In the genomic region with DNA sequence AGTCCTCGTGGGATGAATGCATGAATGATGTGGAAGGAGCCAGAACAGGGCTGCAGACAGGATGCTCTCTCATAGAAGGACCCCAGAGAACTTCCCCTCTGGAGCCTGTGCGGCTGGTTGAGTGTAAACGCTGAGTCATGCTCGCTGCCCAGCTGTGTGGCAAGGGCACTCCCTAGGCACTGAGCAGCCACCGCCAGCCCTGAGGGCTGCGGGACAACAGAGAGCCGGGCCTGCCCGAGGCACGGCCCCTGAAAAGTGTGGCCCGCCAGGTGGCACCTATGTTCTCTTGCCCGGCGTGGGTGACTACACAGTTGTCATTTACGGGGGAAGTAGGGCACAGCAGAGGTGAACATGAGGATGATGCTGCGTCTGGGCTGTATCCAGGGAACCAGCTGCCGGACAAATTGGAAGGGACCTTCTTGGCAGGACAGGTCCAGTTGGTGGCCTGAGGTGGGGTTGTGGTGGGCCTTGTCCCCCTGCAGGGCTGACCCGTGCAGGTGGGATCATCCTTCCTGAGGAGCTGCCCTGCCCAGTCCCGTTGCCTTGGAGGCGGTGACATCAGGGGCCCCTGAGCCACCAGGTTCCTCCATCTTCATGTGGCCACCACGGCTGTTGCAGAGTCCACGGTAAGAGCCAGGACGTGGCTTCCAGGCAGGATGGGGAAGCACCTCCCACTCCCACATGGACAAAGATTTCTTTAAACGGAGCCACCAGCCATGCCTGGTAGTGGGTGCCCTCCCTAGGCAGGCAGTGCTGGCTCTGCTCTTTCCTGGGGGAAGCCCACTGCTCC, we compare ENCODE assay signal across 10 cellular contexts.
DNase-seq lines count a peak whose midpoint lies in the region; TF ChIP-seq lines count a peak whose summit lies in the region.
"Had no signal": no experiment of that assay in that cellular context is flagged by ENCODE, and none has a peak within 500 bp of the region (broad histone marks: within the 10 kb centered on the region; RNA-seq: fewer than 3 reads in every experiment).

No MANE protein-coding gene starts in this region.

- H3K4me3 Mint-ChIP-seq in endodermal cell: no peak overlapping the region
- H3K4me3 Mint-ChIP-seq in immature natural killer cell: peak overlapping the region in 1 of 5 donors; percentile 33

- H3K9ac ChIP-seq in endodermal cell (ENCODE audit: extremely low read depth, low read length, poor library complexity, severe bottlenecking): no peak overlapping the region
- H3K9ac ChIP-seq: parathyroid adenoma had no signal

- H3K27me3 ChIP-seq in endodermal cell (ENCODE audit: control insufficient read depth, insufficient read depth, low read length, poor library complexity, severe bottlenecking): no peaks in the 10 kb centered on the region

- H3K9me3 Mint-ChIP-seq in endodermal cell: no peaks in the 10 kb centered on the region
- H3K9me3 Mint-ChIP-seq in immature natural killer cell: no peaks in the 10 kb centered on the region

- H3K4me1 Mint-ChIP-seq in endodermal cell: peaks cover 35% of the 10 kb centered on the region
- H3K4me1 Mint-ChIP-seq in immature natural killer cell: peaks cover 31 to 38% of the 10 kb centered on the region in 2 donors

- H3K36me3 Mint-ChIP-seq in endodermal cell (ENCODE audit: low read depth) (peaks cover 4% of the 10 kb centered on the region), immature natural killer cell (no peaks in the 10 kb centered on the region)

- H3K4me1 ChIP-seq in endodermal cell (ENCODE audit: control insufficient read depth, insufficient read depth, low read length): peaks cover 6% of the 10 kb centered on the region
- H3K4me1 ChIP-seq: parathyroid adenoma had no signal

- H3K27me3 Mint-ChIP-seq in endodermal cell (ENCODE audit: insufficient read depth) (peaks cover 10% of the 10 kb centered on the region), immature natural killer cell (ENCODE audit: low read depth in 3 of 3) (peaks cover 5 to 14% (median 10%) of the 10 kb centered on the region in 3 donors)

- no peak for TF ChIP-seq CTCF in endodermal cell (conservative IDR thresholded peaks at IDR 0.05)

- DNase-seq in DMS 273 (lab: John Stamatoyannopoulos, UW; ENCODE audit: unreplicated experiment) (peak; percentile 60), DMS 273 treated with DMSO at 0.1 percent for 48 hours (lab: John Stamatoyannopoulos, UW) (no peak), NOMO-1 (lab: John Stamatoyannopoulos, UW; ENCODE audit: unreplicated experiment in 2 of 2) (peak; percentile 73 to 75), endodermal cell (no peak), putamen (ENCODE audit: low spot score) (peak; percentile 62), GM03348 (ENCODE audit: low spot score) (no peak), immature natural killer cell (no peak), activated gamma-delta T cell (lab: John Stamatoyannopoulos, UW) (no peak)

- no peak overlapping the region for H3K27ac ChIP-seq in endodermal cell (ENCODE audit: low read depth, low read length)
- H3K27ac ChIP-seq: 22Rv1, parathyroid adenoma had no signal

- no peak overlapping the region for H3K4me3 ChIP-seq in endodermal cell (ENCODE audit: low read length)

- WGBS in endodermal cell (ENCODE audit: insufficient coverage in 1 of 2, insufficient read length in 1 of 2), 2 experiments: 92% methylated on average over 18 to 22 of the region's 22 CpGs

- no peaks in the 10 kb centered on the region for H3K9me3 ChIP-seq in endodermal cell (ENCODE audit: control insufficient read depth, low read length)

- no peaks in the 10 kb centered on the region for H3K36me3 ChIP-seq in endodermal cell (ENCODE audit: control insufficient read depth, insufficient read depth, low read length)

- H3K27ac Mint-ChIP-seq in endodermal cell: peak overlapping the region; percentile 48
- H3K27ac Mint-ChIP-seq in immature natural killer cell: no peak overlapping the region

Comparison
In these comparisons a context has a peak if more than half of its experiments do, and no peak if none do; other contexts are left out.
1. DNase-seq: peak in DMS 273 (single experiment), NOMO-1 (2 of 2) and putamen (single experiment); none in DMS 273 treated with DMSO at 0.1 percent for 48 hours (single experiment), endodermal cell (single experiment), GM03348 (single experiment), immature natural killer cell (0 of 3) and activated gamma-delta T cell (single experiment).